In genomic region chr7:25862993-25863726, GRCh38 we compare ENCODE assay signal across 8 cellular contexts.
DNase-seq lines count a peak whose midpoint lies in the region; ATAC-seq, FAIRE-seq and TF ChIP-seq lines count a peak whose summit lies in the region.

No MANE protein-coding gene starts in this region.

- H3K27ac ChIP-seq in A549 (no peak overlapping the region), SK-N-MC (peak overlapping the region; percentile 86)

- no peaks in the 10 kb centered on the region for H3K36me3 Mint-ChIP-seq in glutamatergic neuron (ENCODE audit: unreplicated experiment)

- peaks cover 13% of the 10 kb centered on the region for H3K9me3 Mint-ChIP-seq in glutamatergic neuron (ENCODE audit: unreplicated experiment)

- WGBS in A549 (ENCODE audit: missing lambda C conversion rate), result 25% methylated on average over 13 of the region's 13 CpGs

- H3K9me3 ChIP-seq in A549 (no peaks in the 10 kb centered on the region), SK-N-MC (ENCODE audit: low read depth, low read length) (no peaks in the 10 kb centered on the region)

- CTCF ChIA-PET in A549 (lab: Yijun Ruan, JAX), result interaction anchor here (1.7 kb wide), 1 partner anchor 12 kb away, joined by 8 read pairs; no protein-coding TSS in a partner anchor

- H3K4me2 ChIP-seq in A549, result peak overlapping the region; percentile 57

- H3K36me3 ChIP-seq in SK-N-MC (ENCODE audit: insufficient read depth, low read length), result no peaks in the 10 kb centered on the region

- POLR2A ChIA-PET in A549 (lab: Yijun Ruan, JAX), result interaction anchor here (1.2 to 1.6 kb wide), 2 partner anchors 337 to 338 kb away, joined by 4 to 5 read pairs; partner anchors contain the start of gene CBX3

- TF ChIP-seq POLR2A in A549 (IDR thresholded peaks at IDR 0.05; ENCODE audit: low read length) (no peak), H54 (IDR thresholded peaks at IDR 0.05; ENCODE audit: low read depth, low read length) (no peak)

- peak overlapping the region; percentile 97 for H3K27ac Mint-ChIP-seq in glutamatergic neuron (ENCODE audit: unreplicated experiment)

- H3K9ac ChIP-seq in SK-N-MC (ENCODE audit: insufficient read length), result peak overlapping the region; percentile 68

- H3K27me3 Mint-ChIP-seq in glutamatergic neuron (ENCODE audit: unreplicated experiment), result peaks cover 10% of the 10 kb centered on the region

- peaks cover 52% of the 10 kb centered on the region for H3K4me1 Mint-ChIP-seq in glutamatergic neuron (ENCODE audit: low read depth, unreplicated experiment)

- no peak for DNase-seq in A549 (ENCODE audit: low read depth in 1 of 2, low spot score in 1 of 2)
- no peak for DNase-seq in H54 (ENCODE audit: insufficient read length, low spot score)
- peak; percentile 37 for DNase-seq in SK-N-MC (ENCODE audit: low read depth, low spot score)
- no peak for DNase-seq in glutamatergic neuron
- DNase-seq in stimulated activated CD4-positive, alpha-beta T cell treated with anti-CD3 and anti-CD28 coated beads, Interleukin-12 subunit alpha, Interleukin-12 subunit beta, amount 100 ng/mL, for 4 hours, result no peak
- no peak for DNase-seq in SK-N-DZ (ENCODE audit: low spot score)
- no peak for DNase-seq in stimulated activated CD4-positive, alpha-beta T cell treated with anti-CD3 and anti-CD28 coated beads, Interleukin-4, amount 100 ng/mL, for 4 hours

- H3K4me3 Mint-ChIP-seq in glutamatergic neuron (ENCODE audit: unreplicated experiment), result peak overlapping the region; percentile 92

- FAIRE-seq in A549 (lab: Jason Lieb, UNC) (no peak), H54 (lab: Jason Lieb, UNC) (peak; percentile 71)

- ATAC-seq in A549 (no peak), HG02759 (IDR thresholded peaks at IDR 0.05; ENCODE audit: unreplicated experiment) (no peak)

- TF ChIP-seq CTCF in A549 (IDR thresholded peaks at IDR 0.05), result no peak
- no peak for TF ChIP-seq CTCF in glutamatergic neuron (IDR thresholded peaks at IDR 0.05; ENCODE audit: partially characterized antibody, unreplicated experiment)

- TF ChIP-seq EP300 in A549 (IDR thresholded peaks at IDR 0.05), result no peak

- H3K4me3 ChIP-seq in A549 (peak overlapping the region; percentile 10; the same call in 1 of the 3 replicates), SK-N-MC (peak overlapping the region; percentile 86)

- 0 out of 3 replicates have a peak, but pooled peaks cover 4% of the 10 kb centered on the region for H3K4me1 ChIP-seq in A549

- TF ChIP-seq RAD21 in A549 (conservative IDR thresholded peaks at IDR 0.05 in 1 of 2, IDR thresholded peaks at IDR 0.05 in 1 of 2), result no peak

TF ChIP-seq in A549, 52 proteins besides CTCF, POLR2A, EP300 and RAD21:
- TF ChIP-seq FOSL2 (IDR thresholded peaks at IDR 0.05) (no peak), FOSL2 (CRISPR knock-in tag; IDR thresholded peaks at IDR 0.05) (no peak), CBX2 (IDR thresholded peaks at IDR 0.05; ENCODE audit: borderline replicate concordance, low read depth) (peak; percentile 91; the same call in 1 of the 2 replicates), RNF2 (IDR thresholded peaks at IDR 0.05; ENCODE audit: borderline replicate concordance, low read depth) (peak; percentile 100), CBX8 (IDR thresholded peaks at IDR 0.05) (peak; percentile 100), RCOR1 (IDR thresholded peaks at IDR 0.05; ENCODE audit: low read depth, low read length) (no peak), POLR2AphosphoS2 (conservative IDR thresholded peaks at IDR 0.05; ENCODE audit: low read length) (no peak), KDM5A (IDR thresholded peaks at IDR 0.05) (no peak), MAZ (IDR thresholded peaks at IDR 0.05; ENCODE audit: borderline replicate concordance, low read depth, low read length) (no peak), HOXB5 (CRISPR knock-in tag; IDR thresholded peaks at IDR 0.05) (no peak)
- TF ChIP-seq, protein P1, sequence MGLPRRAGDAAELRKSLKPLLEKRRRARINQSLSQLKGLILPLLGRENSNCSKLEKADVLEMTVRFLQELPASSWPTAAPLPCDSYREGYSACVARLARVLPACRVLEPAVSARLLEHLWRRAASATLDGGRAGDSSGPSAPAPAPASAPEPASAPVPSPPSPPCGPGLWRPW (IDR thresholded peaks at IDR 0.05), result no peak
TF ChIP-seq in A549: peak in this region for 3.
